Comparison of ENCODE assay signal across 18 cellular contexts in genomic region chr22:37932401-37932800, GRCh38. TPM values are rescaled to one million over a fixed set of nuclear protein-coding genes. Genes with fewer than 3 reads are reported as not detected.
DNase-seq lines count a peak whose midpoint lies in the region; ATAC-seq and TF ChIP-seq lines count a peak whose summit lies in the region.
"Had no signal": no experiment of that assay in that cellular context is flagged by ENCODE, and none has a peak within 500 bp of the region (broad histone marks: within the 10 kb centered on the region; RNA-seq: fewer than 3 reads in every experiment).

No MANE protein-coding gene starts in this region.

- intact Hi-C loops in stomach (cut with DNase I; ENCODE audit: low total_unique reads): no loop called here

- H3K36me3 ChIP-seq in gastroesophageal sphincter (peaks cover 0 to 78% of the 10 kb centered on the region in 2 donors), stomach (peaks cover 46 to 81% (median 76%) of the 10 kb centered on the region in 4 donors)

- H3K27me3 ChIP-seq in gastroesophageal sphincter (no peaks in the 10 kb centered on the region), stomach (no peaks in the 10 kb centered on the region)

- TF ChIP-seq POLR2A in gastroesophageal sphincter (IDR thresholded peaks at IDR 0.05): no peak
- TF ChIP-seq POLR2A in stomach (IDR thresholded peaks at IDR 0.05): no peak

- POLR2A ChIA-PET in RWPE1 (lab: Yijun Ruan, JAX; ENCODE audit: low non-redundant PET): interaction anchor here (0.6 kb wide), 1 partner anchor 88 kb away, joined by 3 read pairs; the partner anchor contains the start of gene ANKRD54

- no peak for TF ChIP-seq CTCF in RWPE1 (conservative IDR thresholded peaks at IDR 0.05; ENCODE audit: low read depth)
- no peak for TF ChIP-seq CTCF in gastroesophageal sphincter (IDR thresholded peaks at IDR 0.05)
- TF ChIP-seq CTCF in stomach (IDR thresholded peaks at IDR 0.05): no peak

- no peaks in the 10 kb centered on the region for H3K9me3 ChIP-seq in gastroesophageal sphincter
- no peaks in the 10 kb centered on the region for H3K9me3 ChIP-seq in stomach

- H3K4me3 ChIP-seq in gastroesophageal sphincter (no peak overlapping the region), stomach (no peak overlapping the region)

- TF ChIP-seq EP300 in gastroesophageal sphincter (IDR thresholded peaks at IDR 0.05) (no peak), stomach (IDR thresholded peaks at IDR 0.05) (no peak)

- H3K27ac ChIP-seq in RWPE1 (peak overlapping the region; percentile 82), gastroesophageal sphincter (peak overlapping the region in 3 of 4 donors; percentile 78 to 83 (median 82)), stomach (peak overlapping the region; percentile 59 to 83 (median 78))

- peaks cover 3 to 60% (median 9%) of the 10 kb centered on the region in 3 donors for H3K4me1 ChIP-seq in gastroesophageal sphincter
- peaks cover 57 to 73% (median 62%) of the 10 kb centered on the region in 4 donors for H3K4me1 ChIP-seq in stomach

- ATAC-seq in gastroesophageal sphincter: no peak
- ATAC-seq in HG03520 (IDR thresholded peaks at IDR 0.05; ENCODE audit: unreplicated experiment): no peak
- no peak for ATAC-seq in HG02852 (IDR thresholded peaks at IDR 0.05; ENCODE audit: unreplicated experiment)
- no peak for ATAC-seq in esophagus mucosa
- ATAC-seq in GM18909 (IDR thresholded peaks at IDR 0.05; ENCODE audit: poor library complexity, unreplicated experiment): no peak
- ATAC-seq: Panc1 had no signal

- no peak for DNase-seq in RWPE1 (ENCODE audit: low spot score)
- DNase-seq in stomach: no peak
- DNase-seq: DMS 273 treated with DMSO at 0.1 percent for 48 hours, MV-4-11, NCI-H1417 treated with DMSO at 0.1 percent for 48 hours, NCI-H510A, SHP77 treated with DMSO at 0.1 percent for 48 hours had no signal

- CTCF ChIA-PET in RWPE1 (lab: Yijun Ruan, JAX): interaction anchor here (1.7 kb wide), 1 partner anchor 26 kb away, joined by 6 read pairs; the partner anchor contains the start of gene MICALL1

- 80% methylated on average over 1 of the region's 10 CpGs; no CpG with 5 or more reads in 1 of the 2 donors for WGBS in gastroesophageal sphincter (ENCODE audit: low coverage in 1 of 2), 2 donors
- 33 to 70% (median 56%) methylated on average over 9 to 10 of the region's 10 CpGs for WGBS in stomach, 5 donors

RNA-seq across cellular contexts. Expression of gene C22orf23, which starts 21.0 kb away (rescaled TPM):
- total RNA-seq in gastroesophageal sphincter: under 1 TPM in 2 of 4 donors, not detected in 2; 0.31 to 0.40 TPM
- not detected for total RNA-seq in stomach
- 1 to 10 TPM in 1 of 3 donors, under 1 TPM in 2; 0.18 to 1.2 (median 0.31) TPM for polyA plus RNA-seq in stomach
- total RNA-seq in esophagus mucosa: not detected
- total RNA-seq: HT-29 had no signal
- polyA plus RNA-seq: IgD-negative memory B cell had no signal

RNA-seq across cellular contexts. Expression of gene POLR2F, which starts 21.1 kb away (rescaled TPM):
- total RNA-seq in gastroesophageal sphincter: 10 to 100 TPM; 41.4 to 79.5 (median 72.0) TPM
- 100 to 1,000 TPM in 2 of 5 donors, 10 to 100 TPM in 3; 41.5 to 145 (median 74.5) TPM for total RNA-seq in stomach
- polyA plus RNA-seq in stomach: 100 to 1,000 TPM; 139 to 149 (median 146) TPM
- total RNA-seq in esophagus mucosa: 67.8 TPM

RNA-seq across cellular contexts. Expression of gene MICALL1, which starts 26.3 kb away (rescaled TPM):
- 100 to 1,000 TPM in 1 of 4 donors, 10 to 100 TPM in 3; 46.9 to 132 (median 48.1) TPM for total RNA-seq in gastroesophageal sphincter
- total RNA-seq in stomach: 100 to 1,000 TPM in 3 of 5 donors, 10 to 100 TPM in 2; 31.4 to 155 (median 112) TPM
- polyA plus RNA-seq in stomach: 10 to 100 TPM; 17.7 to 55.1 (median 35.6) TPM
- 105 TPM for total RNA-seq in esophagus mucosa

RNA-seq across cellular contexts. Expression of gene SOX10, which starts 52.0 kb away (rescaled TPM):
- total RNA-seq in gastroesophageal sphincter (10 to 100 TPM in 1 of 4 donors, 1 to 10 TPM in 3; 6.9 to 16.0 (median 9.2) TPM), stomach (1 to 10 TPM in 3 of 5 donors, not detected in 2; 2.9 to 4.9 (median 4.4) TPM), esophagus mucosa (0.44 TPM)
- polyA plus RNA-seq in stomach: 1 to 10 TPM; 1.7 to 3.2 (median 2.6) TPM
- total RNA-seq: Daoy, HT-29 had no signal
- polyA plus RNA-seq: AG04450, BJ, IgD-negative memory B cell had no signal
